ENCODE assay signal across 8 cellular contexts in genomic region chr5:59768204-59769040, GRCh38.
A peak's percentile ranks its signal among the peaks of the same experiment; 100 is the strongest.
DNase-seq lines count a peak whose midpoint lies in the region; TF ChIP-seq lines count a peak whose summit lies in the region.

No MANE protein-coding gene starts in this region.

- DNase-seq in DMS114 treated with DMSO at 0.1 percent for 48 hours (lab: John Stamatoyannopoulos, UW; ENCODE audit: unreplicated experiment), result peak; percentile 79
- DNase-seq in HEK293T (ENCODE audit: extremely low spot score), result peak; percentile 63
- DNase-seq in NCI-H524 treated with DMSO at 0.1 percent for 48 hours (lab: John Stamatoyannopoulos, UW), result peak; percentile 44
- peak; percentile 71 for DNase-seq in amniotic epithelial cell (ENCODE audit: low read depth)
- peak in 34 of 51 donors; percentile 3 to 62 (median 20) for DNase-seq in hypothalamus (lab: John Stamatoyannopoulos, UW)
- peak; percentile 75 for DNase-seq in pulmonary artery endothelial cell (ENCODE audit: low read depth, low spot score)
- no peak for DNase-seq in central memory CD4-positive, alpha-beta T cell
- DNase-seq in NCI-H1048 (lab: John Stamatoyannopoulos, UW), result no peak

- CTCF ChIA-PET in HEK293T (lab: Yijun Ruan, JAX), result no interaction called here

- POLR2A ChIA-PET in HEK293T (lab: Yijun Ruan, JAX), result interaction anchor here (0.6 to 1.2 kb wide), 3 partner anchors 10 to 103 kb away, joined by 3 to 4 read pairs (median 3); no protein-coding TSS in a partner anchor

TF ChIP-seq in HEK293T, 16 proteins besides CTCF, POLR2A, EP300 and RAD21:
- TF ChIP-seq NFRKB (IDR thresholded peaks at IDR 0.05) (no peak), HDGF (IDR thresholded peaks at IDR 0.05; ENCODE audit: borderline replicate concordance) (no peak), SUZ12 (IDR thresholded peaks at IDR 0.05) (no peak), CTBP1 (IDR thresholded peaks at IDR 0.05; ENCODE audit: borderline replicate concordance) (no peak), SP1 (IDR thresholded peaks at IDR 0.05) (no peak), ELF4 (IDR thresholded peaks at IDR 0.05) (no peak), L3MBTL2 (conservative IDR thresholded peaks at IDR 0.05) (peak; percentile 43; the same call in 1 of the 2 replicates), FOXK2 (IDR thresholded peaks at IDR 0.05) (no peak), ARNT (IDR thresholded peaks at IDR 0.05) (peak; percentile 76; the same call in 1 of the 2 replicates), BHLHE40 (IDR thresholded peaks at IDR 0.05; ENCODE audit: borderline replicate concordance) (no peak), TARDBP (IDR thresholded peaks at IDR 0.05) (no peak), LEF1 (IDR thresholded peaks at IDR 0.05; ENCODE audit: borderline replicate concordance) (no peak), ZNF384 (IDR thresholded peaks at IDR 0.05) (no peak), PKNOX1 (IDR thresholded peaks at IDR 0.05) (0 out of 2 replicates have a peak, but pooled peaks have one; percentile 1), FOXM1 (IDR thresholded peaks at IDR 0.05; ENCODE audit: borderline replicate concordance) (no peak), FOXA1 (IDR thresholded peaks at IDR 0.05) (no peak)

Comparison
In these comparisons a context has a peak if more than half of its experiments do, and no peak if none do; other contexts are left out.
1. DNase-seq: peak in DMS114 treated with DMSO at 0.1 percent for 48 hours (single experiment), HEK293T (single experiment), NCI-H524 treated with DMSO at 0.1 percent for 48 hours (single experiment), amniotic epithelial cell (single experiment), hypothalamus (34 of 51) and pulmonary artery endothelial cell (single experiment); none in central memory CD4-positive, alpha-beta T cell (single experiment) and NCI-H1048 (single experiment).